ENCODE assay signal across 8 cellular contexts in genomic region chr9:89312154-89312616, GRCh38. TPM values are rescaled to one million over a fixed set of nuclear protein-coding genes. Genes with fewer than 3 reads are reported as not detected.
DNase-seq lines count a peak whose midpoint lies in the region; ATAC-seq and TF ChIP-seq lines count a peak whose summit lies in the region.

No MANE protein-coding gene starts in this region.

- H3K9me3 ChIP-seq in SJCRH30 (replicated peaks) (no peaks in the 10 kb centered on the region), psoas muscle (no peaks in the 10 kb centered on the region), aorta (ENCODE audit: control insufficient read depth, low read length) (no peaks in the 10 kb centered on the region)

- H3K4me1 ChIP-seq in SJCRH30: peaks cover 9% of the 10 kb centered on the region
- H3K4me1 ChIP-seq in psoas muscle: peaks cover 22% of the 10 kb centered on the region
- no peaks in the 10 kb centered on the region for H3K4me1 ChIP-seq in aorta (ENCODE audit: control insufficient read depth in 1 of 2, insufficient read depth in 2 of 2, low read length in 2 of 2)

- no peaks in the 10 kb centered on the region for H3K9me3 Mint-ChIP-seq in activated CD8-positive, alpha-beta memory T cell treated with anti-CD3 and anti-CD28 coated beads, Interleukin-2, amount 10 ng/mL, durations not matched to agents 7 days and 5 days (ENCODE audit: low read depth)

- ATAC-seq in activated CD8-positive, alpha-beta memory T cell treated with anti-CD3 and anti-CD28 coated beads, Interleukin-2, amount 10 ng/mL, durations not matched to agents 7 days and 5 days: no peak
- ATAC-seq in psoas muscle (no peak), aorta (ENCODE audit: low FRiP score) (no peak)

- TF ChIP-seq CTCF in epithelial cell of proximal tubule (conservative IDR thresholded peaks at IDR 0.05; ENCODE audit: low read depth, low read length): no peak
- TF ChIP-seq CTCF in psoas muscle (IDR thresholded peaks at IDR 0.05): no peak

- 2 to 5% (median 3%) methylated on average over 11 of the region's 11 CpGs for WGBS in psoas muscle, 3 donors
- WGBS in aorta, 2 donors: 1% methylated on average over 11 of the region's 11 CpGs

- DNase-seq in activated CD8-positive, alpha-beta memory T cell treated with anti-CD3 and anti-CD28 coated beads, Interleukin-2, amount 10 ng/mL, durations not matched to agents 7 days and 5 days: no peak
- no peak for DNase-seq in activated CD8-positive, alpha-beta memory T cell treated with anti-CD3 and anti-CD28 coated beads, Interleukin-2, amount 50 U/mL, for 4 hours
- peak in 1 of 2 experiments; percentile 39 for DNase-seq in SJCRH30
- no peak for DNase-seq in epithelial cell of proximal tubule (ENCODE audit: low read depth)
- DNase-seq in psoas muscle: no peak
- no peak for DNase-seq in aorta
- no peak for DNase-seq in stimulated activated CD4-positive, alpha-beta T cell treated with anti-CD3 and anti-CD28 coated beads, Interleukin-2, amount 100 ng/mL, for 48 hours
- DNase-seq in cerebellum (ENCODE audit: low spot score): no peak

- peak overlapping the region; percentile 90 for H3K27ac Mint-ChIP-seq in activated CD8-positive, alpha-beta memory T cell treated with anti-CD3 and anti-CD28 coated beads, Interleukin-2, amount 10 ng/mL, durations not matched to agents 7 days and 5 days

- H3K27me3 Mint-ChIP-seq in activated CD8-positive, alpha-beta memory T cell treated with anti-CD3 and anti-CD28 coated beads, Interleukin-2, amount 10 ng/mL, durations not matched to agents 7 days and 5 days: no peaks in the 10 kb centered on the region

- peaks cover 53% of the 10 kb centered on the region for H3K36me3 ChIP-seq in SJCRH30
- H3K36me3 ChIP-seq in psoas muscle (ENCODE audit: insufficient read depth in 1 of 2, low read depth in 1 of 2): peaks cover 0 to 31% of the 10 kb centered on the region in 2 donors
- H3K36me3 ChIP-seq in aorta (ENCODE audit: control insufficient read depth in 1 of 2, insufficient read depth in 2 of 2, low read length in 1 of 2): no peaks in the 10 kb centered on the region

- CTCF ChIA-PET in activated CD8-positive, alpha-beta memory T cell treated with anti-CD3 and anti-CD28 coated beads, Interleukin-2, amount 10 ng/mL, durations not matched to agents 7 days and 5 days (lab: Charles Lee): interaction anchor here (0.9 to 1.8 kb wide), 2 partner anchors 237 to 291 kb away, joined by 3 to 5 read pairs; no protein-coding TSS in a partner anchor

- H3K4me3 Mint-ChIP-seq in activated CD8-positive, alpha-beta memory T cell treated with anti-CD3 and anti-CD28 coated beads, Interleukin-2, amount 10 ng/mL, durations not matched to agents 7 days and 5 days: peak overlapping the region; percentile 83

- peaks cover 61% of the 10 kb centered on the region for H3K36me3 Mint-ChIP-seq in activated CD8-positive, alpha-beta memory T cell treated with anti-CD3 and anti-CD28 coated beads, Interleukin-2, amount 10 ng/mL, durations not matched to agents 7 days and 5 days

- H3K27ac ChIP-seq in SJCRH30 (peak overlapping the region; percentile 67), psoas muscle (no peak overlapping the region), aorta (ENCODE audit: low read depth in 1 of 2, low read length in 2 of 2) (no peak overlapping the region)

- H3K27me3 ChIP-seq in SJCRH30 (no peaks in the 10 kb centered on the region), psoas muscle (ENCODE audit: insufficient read depth in 3 of 3, low read length in 2 of 3) (no peaks in the 10 kb centered on the region), aorta (ENCODE audit: control insufficient read depth in 1 of 2, insufficient read depth in 2 of 2, low read length in 1 of 2) (no peaks in the 10 kb centered on the region)

- peak overlapping the region; percentile 92 for H3K4me3 ChIP-seq in SJCRH30
- H3K4me3 ChIP-seq in epithelial cell of proximal tubule (ENCODE audit: low read depth, low read length): peak overlapping the region; percentile 82
- H3K4me3 ChIP-seq in psoas muscle: peak overlapping the region; percentile 76
- H3K4me3 ChIP-seq in aorta (ENCODE audit: low read length in 2 of 2): no peak overlapping the region

- peaks cover 50% of the 10 kb centered on the region for H3K4me1 Mint-ChIP-seq in activated CD8-positive, alpha-beta memory T cell treated with anti-CD3 and anti-CD28 coated beads, Interleukin-2, amount 10 ng/mL, durations not matched to agents 7 days and 5 days

- intact Hi-C loops in psoas muscle (cut with DNase I): loop anchor here in 1 of 2 donors (5.0 kb wide), 1 partner anchor 795 kb away; no protein-coding TSS in a partner anchor
- intact Hi-C loops in aorta (cut with DNase I): no loop called here

RNA-seq across cellular contexts. Expression of gene CKS2, which starts 1.2 kb away (rescaled TPM):
- total RNA-seq in activated CD8-positive, alpha-beta memory T cell treated with anti-CD3 and anti-CD28 coated beads, Interleukin-2, amount 10 ng/mL, durations not matched to agents 7 days and 5 days: 100 to 1,000 TPM; 200 to 225 TPM
- 342 and 362 TPM in 2 replicates for total RNA-seq in SJCRH30 (2014; rRNA removed; shearing (Covaris generic))
- 414 and 790 TPM in 2 replicates for total RNA-seq in epithelial cell of proximal tubule
- total RNA-seq in psoas muscle: 10 to 100 TPM in 2 of 4 donors, 1 to 10 TPM in 2; 3.6 to 14.4 (median 10.6) TPM
- 100 to 1,000 TPM in 1 of 3 donors, 10 to 100 TPM in 2; 25.6 to 170 (median 68.3) TPM for polyA plus RNA-seq in psoas muscle
- 1 to 10 TPM; 5.4 to 8.9 TPM for total RNA-seq in aorta
- 10 to 100 TPM in 1 of 2 donors, 1 to 10 TPM in 1; 5.7 to 14.9 TPM for polyA plus RNA-seq in aorta
- total RNA-seq in cerebellum: 38.0 TPM

RNA-seq across cellular contexts. Expression of gene SECISBP2, which starts 6.1 kb away (rescaled TPM):
- 10 to 100 TPM; 36.1 to 40.2 TPM for total RNA-seq in activated CD8-positive, alpha-beta memory T cell treated with anti-CD3 and anti-CD28 coated beads, Interleukin-2, amount 10 ng/mL, durations not matched to agents 7 days and 5 days
- total RNA-seq in SJCRH30 (2014; rRNA removed; shearing (Covaris generic)): 37.6 and 47.9 TPM in 2 replicates
- total RNA-seq in epithelial cell of proximal tubule (32.3 and 38.8 TPM in 2 replicates), psoas muscle (10 to 100 TPM; 26.2 to 49.0 (median 38.6) TPM), aorta (10 to 100 TPM; 47.2 to 49.0 TPM), cerebellum (77.9 TPM)
- polyA plus RNA-seq in psoas muscle (10 to 100 TPM; 31.9 to 80.8 (median 45.4) TPM), aorta (10 to 100 TPM in 1 of 2 donors, 1 to 10 TPM in 1; 7.0 to 29.9 TPM)

Comparison
In these comparisons a context has a peak if more than half of its experiments do, and no peak if none do; other contexts are left out.
1. H3K4me3 ChIP-seq: peak in SJCRH30 (single experiment), epithelial cell of proximal tubule (single experiment) and psoas muscle (single experiment); none in aorta (0 of 2).